In genomic region chr5:60672693-60673264, GRCh38 we compare ENCODE assay signal across 1 cellular context.
A peak's percentile ranks its signal among the peaks of the same experiment; 100 is the strongest.
TF ChIP-seq lines count a peak whose summit lies in the region.

No MANE protein-coding gene starts in this region.

TF ChIP-seq in HepG2, 621 proteins besides CTCF, POLR2A, EP300 and RAD21 (continued from another document and continues in another):
- TF ChIP-seq ZNF275 (CRISPR knock-in tag; IDR thresholded peaks at IDR 0.05; ENCODE audit: borderline replicate concordance) = no peak
- TF ChIP-seq DDIT3 (CRISPR knock-in tag; IDR thresholded peaks at IDR 0.05) = no peak
- TF ChIP-seq CHD4 (IDR thresholded peaks at IDR 0.05; ENCODE audit: borderline replicate concordance, low read length) = peak; percentile 88; the same call in 1 of the 2 replicates
- TF ChIP-seq ZNF10 (CRISPR knock-in tag; IDR thresholded peaks at IDR 0.05; ENCODE audit: borderline replicate concordance, low read depth) = no peak
- no peak for TF ChIP-seq PTBP1 (IDR thresholded peaks at IDR 0.05; ENCODE audit: low read depth, low read length, poor library complexity, severe bottlenecking)
- TF ChIP-seq SRY (CRISPR knock-in tag; IDR thresholded peaks at IDR 0.05) = no peak; the same call in 1 of the 2 replicates
- no peak for TF ChIP-seq RBM22 (optimal IDR thresholded peaks at IDR 0.05; ENCODE audit: low read length)
- TF ChIP-seq NR2F1 (CRISPR knock-in tag; IDR thresholded peaks at IDR 0.05) = peak; percentile 76 to 91; a peak in 3 of 4 replicates
- TF ChIP-seq ZNF580 (CRISPR knock-in tag; IDR thresholded peaks at IDR 0.05; ENCODE audit: borderline replicate concordance, low read depth) = 0 out of 2 replicates have a peak, but pooled peaks have one; percentile 55
- no peak for TF ChIP-seq ZBTB10 (CRISPR knock-in tag; IDR thresholded peaks at IDR 0.05; ENCODE audit: borderline replicate concordance)
- TF ChIP-seq ZNF142 (CRISPR knock-in tag; IDR thresholded peaks at IDR 0.05) = no peak
- no peak for TF ChIP-seq NR3C1 (CRISPR knock-in tag; IDR thresholded peaks at IDR 0.05)
- TF ChIP-seq NPAS2 (CRISPR knock-in tag; IDR thresholded peaks at IDR 0.05; ENCODE audit: borderline replicate concordance) = no peak
- no peak for TF ChIP-seq CBX2 (IDR thresholded peaks at IDR 0.05; ENCODE audit: low read depth, low read length)
- no peak for TF ChIP-seq CBX2 (CRISPR knock-in tag; IDR thresholded peaks at IDR 0.05; ENCODE audit: low read depth)
- TF ChIP-seq THAP8 (CRISPR knock-in tag; IDR thresholded peaks at IDR 0.05; ENCODE audit: borderline replicate concordance) = no peak
- peak; percentile 81; the same call in 1 of the 2 replicates for TF ChIP-seq TFAP4 (IDR thresholded peaks at IDR 0.05; ENCODE audit: borderline replicate concordance, low read depth)
- no peak for TF ChIP-seq NCOA5 (CRISPR knock-in tag; IDR thresholded peaks at IDR 0.05)
- no peak for TF ChIP-seq ZNF550 (CRISPR knock-in tag; IDR thresholded peaks at IDR 0.05; ENCODE audit: borderline replicate concordance)
- TF ChIP-seq TP53 (CRISPR knock-in tag; conservative IDR thresholded peaks at IDR 0.05) = 0 out of 2 replicates have a peak, but pooled peaks have one; percentile 35
- TF ChIP-seq ZNF546 (CRISPR knock-in tag; conservative IDR thresholded peaks at IDR 0.05) = no peak
- TF ChIP-seq ZNF781 (CRISPR knock-in tag; IDR thresholded peaks at IDR 0.05; ENCODE audit: borderline replicate concordance, not compliant biosample characterization) = no peak
- TF ChIP-seq GFI1 (CRISPR knock-in tag; IDR thresholded peaks at IDR 0.05; ENCODE audit: borderline replicate concordance) = peak; percentile 68; the same call in 1 of the 2 replicates
- peak; percentile 84 for TF ChIP-seq SKIL (CRISPR knock-in tag; IDR thresholded peaks at IDR 0.05; ENCODE audit: borderline replicate concordance)
- no peak for TF ChIP-seq ELK4 (CRISPR knock-in tag; IDR thresholded peaks at IDR 0.05; ENCODE audit: borderline replicate concordance)
- no peak for TF ChIP-seq ZNF597 (CRISPR knock-in tag; IDR thresholded peaks at IDR 0.05)
- peak; percentile 96 for TF ChIP-seq RERE (CRISPR knock-in tag; IDR thresholded peaks at IDR 0.05; ENCODE audit: low read depth)
- no peak for TF ChIP-seq FIP1L1 (IDR thresholded peaks at IDR 0.05; ENCODE audit: borderline replicate concordance, insufficient read depth, low read depth, low read length)
- no peak for TF ChIP-seq IKZF1 (IDR thresholded peaks at IDR 0.05)
- no peak for TF ChIP-seq ZNF879 (CRISPR knock-in tag; IDR thresholded peaks at IDR 0.05)
- no peak for TF ChIP-seq FOSL1 (CRISPR knock-in tag; IDR thresholded peaks at IDR 0.05; ENCODE audit: borderline replicate concordance)
- peak; percentile 56; the same call in 1 of the 2 replicates for TF ChIP-seq ZNF317 (CRISPR knock-in tag; IDR thresholded peaks at IDR 0.05)
- TF ChIP-seq FOXO1 (CRISPR knock-in tag; IDR thresholded peaks at IDR 0.05) = peak; percentile 99
- no peak for TF ChIP-seq POLR2G (IDR thresholded peaks at IDR 0.05; ENCODE audit: low read depth, low read length)
- no peak for TF ChIP-seq ZNF569 (CRISPR knock-in tag; IDR thresholded peaks at IDR 0.05; ENCODE audit: borderline replicate concordance)
